ENCODE assay signal across 12 cellular contexts in the genomic region with DNA sequence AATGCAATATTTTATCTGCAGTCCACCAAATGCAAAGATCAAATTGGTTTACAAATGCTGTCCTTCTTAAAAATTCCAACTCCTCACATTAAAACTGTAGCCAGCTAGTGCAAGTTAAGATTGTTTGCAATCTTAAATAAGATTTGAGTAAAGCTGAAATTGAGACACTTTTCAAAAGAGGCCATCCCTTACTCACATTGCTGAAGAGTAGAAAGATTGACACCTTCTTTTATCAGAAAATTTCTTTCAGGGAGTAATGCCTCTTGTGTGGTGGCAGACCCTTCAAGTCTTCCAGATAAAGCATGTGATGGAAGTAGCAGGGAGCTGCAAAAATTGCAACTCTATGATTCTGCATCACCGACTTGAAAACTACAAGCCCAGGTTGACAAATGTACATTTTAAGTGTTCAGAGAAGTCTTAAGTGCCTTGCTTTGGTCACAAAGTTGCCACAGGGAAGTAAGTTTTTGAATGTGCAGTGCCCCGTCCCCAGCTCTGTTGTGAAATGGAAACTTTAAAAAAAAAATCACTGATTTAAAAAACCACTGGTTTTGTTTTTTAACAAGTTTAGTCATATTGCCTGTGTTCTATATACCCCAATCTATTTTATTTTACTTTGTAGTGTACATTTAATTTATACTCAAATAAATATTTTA. TPM values are rescaled to one million over a fixed set of nuclear protein-coding genes. Genes with fewer than 3 reads are reported as not detected.
DNase-seq lines count a peak whose midpoint lies in the region; ATAC-seq and TF ChIP-seq lines count a peak whose summit lies in the region.
"Had no signal": no experiment of that assay in that cellular context is flagged by ENCODE, and none has a peak within 500 bp of the region (broad histone marks: within the 10 kb centered on the region; RNA-seq: fewer than 3 reads in every experiment).

No MANE protein-coding gene starts in this region.

- intact Hi-C loops in OCI-LY7 (cut with micrococcal nuclease; ENCODE audit: unreplicated experiment): loop anchor here (2.0 kb wide), 1 partner anchor 13 kb away; the partner anchor contains the start of gene CD86
- intact Hi-C loops in left ventricle myocardium superior (cut with micrococcal nuclease): no loop called here

- peak; percentile 36 for ATAC-seq in GM18907 (IDR thresholded peaks at IDR 0.05; ENCODE audit: unreplicated experiment)
- peak; percentile 29 for ATAC-seq in HG03060 (IDR thresholded peaks at IDR 0.05; ENCODE audit: low read depth, unreplicated experiment)
- no peak for ATAC-seq in left ventricle myocardium superior

- DNase-seq in AML-193 (lab: John Stamatoyannopoulos, UW) (peak; percentile 76 to 84), OCI-LY7 (ENCODE audit: low spot score) (peak; percentile 45), left ventricle myocardium superior (no peak), mesendoderm (no peak), NK-92 (lab: John Stamatoyannopoulos, UW; ENCODE audit: unreplicated experiment) (no peak), DMS 273 (lab: John Stamatoyannopoulos, UW; ENCODE audit: unreplicated experiment) (no peak)
- DNase-seq: GM23248, NCI-H2171 treated with DMSO at 0.1 percent for 48 hours, small intestine had no signal

- no peak overlapping the region for H3K18ac ChIP-seq in mesendoderm (ENCODE audit: low read length)

- H2BK15ac ChIP-seq in mesendoderm (replicated peaks; ENCODE audit: low read depth): no peak overlapping the region

- peak overlapping the region; percentile 81 for H3K4me2 ChIP-seq in OCI-LY7 (ENCODE audit: low read length)
- H3K4me2 ChIP-seq in mesendoderm (ENCODE audit: low read length): no peak overlapping the region

- H2BK120ac ChIP-seq in mesendoderm (ENCODE audit: low read depth, low read length): no peak overlapping the region

- CTCF ChIA-PET in OCI-LY7 (lab: Charles Lee; ENCODE audit: unreplicated experiment): no interaction called here

- H4K5ac ChIP-seq in mesendoderm (ENCODE audit: low read length): no peak overlapping the region

- H3K79me1 ChIP-seq in mesendoderm (ENCODE audit: low read length): no peaks in the 10 kb centered on the region

- H3K23ac ChIP-seq in mesendoderm (ENCODE audit: low read length): no peak overlapping the region

- H3K9ac ChIP-seq in mesendoderm (ENCODE audit: low read length): no peak overlapping the region
- H3K9ac ChIP-seq: GM23248 had no signal

- H3K79me2 ChIP-seq in OCI-LY7 (ENCODE audit: insufficient read depth, low read depth, low read length): peaks cover 79% of the 10 kb centered on the region; the same call in 1 of the 2 replicates
- H3K79me2 ChIP-seq in mesendoderm (ENCODE audit: control insufficient read depth, insufficient read depth, low read length): no peaks in the 10 kb centered on the region

- H3K27ac ChIP-seq in OCI-LY7 (ENCODE audit: low read depth, low read length, poor library complexity, severe bottlenecking): peak overlapping the region; percentile 72
- no peak overlapping the region for H3K27ac ChIP-seq in mesendoderm (ENCODE audit: low read depth, low read length)
- H3K27ac ChIP-seq: ascending aorta, GM23248 had no signal

- no peak overlapping the region for H3K56ac ChIP-seq in mesendoderm (ENCODE audit: low read length)

- H3K4me1 ChIP-seq in OCI-LY7 (ENCODE audit: insufficient read depth, low read length, poor library complexity, severe bottlenecking): peaks cover 83% of the 10 kb centered on the region
- peaks cover 2% of the 10 kb centered on the region for H3K4me1 ChIP-seq in mesendoderm (ENCODE audit: control insufficient read depth, low read depth, low read length)
- H3K4me1 ChIP-seq: ascending aorta had no signal

- H3K36me3 ChIP-seq in OCI-LY7 (ENCODE audit: insufficient read depth, low read length) (peaks cover 14% of the 10 kb centered on the region), mesendoderm (ENCODE audit: control insufficient read depth, insufficient read depth, low read length) (no peaks in the 10 kb centered on the region)
- H3K36me3 ChIP-seq: ascending aorta had no signal

- no peak overlapping the region for H4K8ac ChIP-seq in mesendoderm (ENCODE audit: low read depth, low read length)

- no peak for TF ChIP-seq CTCF in OCI-LY7 (conservative IDR thresholded peaks at IDR 0.05; ENCODE audit: low read length)

- no peak overlapping the region for H3K4ac ChIP-seq in mesendoderm (ENCODE audit: low read depth, low read length)

- POLR2A ChIA-PET in OCI-LY7 (lab: Charles Lee): interaction anchor here (2.8 to 8.0 kb wide), 2 partner anchors 9 to 10 kb away, joined by 13 to 117 read pairs; no protein-coding TSS in a partner anchor

- peak overlapping the region; percentile 36; the same call in 1 of the 2 replicates for H2AFZ ChIP-seq in OCI-LY7 (ENCODE audit: low read length)
- H2AFZ ChIP-seq: GM23248 had no signal

- H4K20me1 ChIP-seq in OCI-LY7 (ENCODE audit: insufficient read depth, low read length): no peaks in the 10 kb centered on the region

- WGBS in mesendoderm (ENCODE audit: extremely low coverage, insufficient coverage, low lambda C conversion rate): no CpG with 5 or more reads among the region's 2 CpGs

- H3K27me3 ChIP-seq in mesendoderm (ENCODE audit: insufficient read depth, low read length, poor library complexity): no peaks in the 10 kb centered on the region
- H3K27me3 ChIP-seq: ascending aorta had no signal

- no TSS peak for BruUV-seq in OCI-LY7 (replicated peaks; lab: Mats Ljungman, UMichigan)

- H3K9me2 ChIP-seq in OCI-LY7 (ENCODE audit: insufficient read depth, low read length): no peaks in the 10 kb centered on the region

- no peak overlapping the region for H2AK5ac ChIP-seq in mesendoderm (ENCODE audit: low read length)

- H3K4me3 ChIP-seq in OCI-LY7 (ENCODE audit: low read depth, low read length, poor library complexity, severe bottlenecking): peak overlapping the region; percentile 57
- H3K4me3 ChIP-seq in mesendoderm (ENCODE audit: low read length): no peak overlapping the region
- H3K4me3 ChIP-seq: ascending aorta, GM23248 had no signal

- H3K9me3 ChIP-seq in OCI-LY7 (ENCODE audit: low read length): no peaks in the 10 kb centered on the region; the same call in 1 of the 2 replicates
- H3K9me3 ChIP-seq: ascending aorta had no signal

- H2BK5ac ChIP-seq in mesendoderm (ENCODE audit: low read length): no peak overlapping the region

RNA-seq across cellular contexts. Expression of gene CD86, which starts 12.6 kb away (rescaled TPM):
- 10.8 and 13.5 TPM in 2 replicates for total RNA-seq in OCI-LY7 (2014; rRNA removed; shearing (Covaris generic))
- 18.9 and 22.2 TPM in 2 replicates for total RNA-seq in OCI-LY7 (2022)
- total RNA-seq in left ventricle myocardium superior: 4.4 TPM
- 0.14 TPM for polyA plus RNA-seq in mesendoderm (2013, experiment 1 of 2)
- 0.11 TPM for polyA plus RNA-seq in mesendoderm (2013, experiment 2 of 2)
- total RNA-seq: ascending aorta, GM23248 had no signal
- polyA plus RNA-seq: GM23248 had no signal

RNA-seq across cellular contexts. Expression of gene ILDR1, which starts 45.7 kb away (rescaled TPM):
- total RNA-seq in OCI-LY7 (2014; rRNA removed; shearing (Covaris generic)): 1.1 and 2.4 TPM in 2 replicates
- 2.5 and 2.6 TPM in 2 replicates for total RNA-seq in OCI-LY7 (2022)
- 0.20 TPM for total RNA-seq in left ventricle myocardium superior
- polyA plus RNA-seq in mesendoderm (2013, experiment 1 of 2): 0.34 TPM
- 0.28 TPM for polyA plus RNA-seq in mesendoderm (2013, experiment 2 of 2)
- total RNA-seq: ascending aorta, GM23248 had no signal
- polyA plus RNA-seq: GM23248 had no signal

Comparison
In these comparisons a context has a peak if more than half of its experiments do, and no peak if none do; other contexts are left out.
1. DNase-seq: peak in AML-193 (2 of 2) and OCI-LY7 (single experiment); none in left ventricle myocardium superior (single experiment), mesendoderm (single experiment), NK-92 (single experiment) and DMS 273 (single experiment).